10 cellular contexts compared by ENCODE assay signal in genomic region chr14:104115691-104116543, GRCh38. TPM values are rescaled to one million over a fixed set of nuclear protein-coding genes. Genes with fewer than 3 reads are reported as not detected.
DNase-seq lines count a peak whose midpoint lies in the region; ATAC-seq, FAIRE-seq and TF ChIP-seq lines count a peak whose summit lies in the region.
"Had no signal": no experiment of that assay in that cellular context is flagged by ENCODE, and none has a peak within 500 bp of the region (broad histone marks: within the 10 kb centered on the region; RNA-seq: fewer than 3 reads in every experiment).

No MANE protein-coding gene starts in this region.

- TF ChIP-seq CTCF in SK-N-SH (IDR thresholded peaks at IDR 0.05) (no peak), bronchial epithelial cell (IDR thresholded peaks at IDR 0.05; ENCODE audit: insufficient read depth, low read length, severe bottlenecking) (peak; percentile 15)

- ATAC-seq in SK-N-SH treated with all-trans-retinoic acid at 6 μM for 48 hours = no peak
- ATAC-seq in left colon = peak; percentile 28
- ATAC-seq in HG03460 (IDR thresholded peaks at IDR 0.05; ENCODE audit: unreplicated experiment) = no peak

- TF ChIP-seq EP300 in SK-N-SH (IDR thresholded peaks at IDR 0.05; ENCODE audit: borderline replicate concordance in 1 of 2, low read depth in 1 of 2, low read length in 1 of 2) = no peak

- CTCF ChIA-PET in SK-N-SH (lab: Yijun Ruan, JAX) = interaction anchor here (0.7 to 1.8 kb wide), 3 partner anchors 14 to 29 kb away, joined by 3 to 6 read pairs (median 3); no protein-coding TSS in a partner anchor

- H3K4me3 Mint-ChIP-seq in stimulated activated naive CD8-positive, alpha-beta T cell treated with anti-CD3 and anti-CD28 coated beads, Interleukin-15, Interleukin-2, amounts not matched to agents 100 ng/mL and 50 ng/mL, for 24 hours = peak overlapping the region; percentile 23

- H3K9me3 ChIP-seq in SK-N-SH = no peaks in the 10 kb centered on the region

- H3K36me3 ChIP-seq in SK-N-SH (replicated peaks in 1 of 2; ENCODE audit: control insufficient read depth in 1 of 2, insufficient read depth in 2 of 2, low read length in 1 of 2) = no peaks in the 10 kb centered on the region
- no peaks in the 10 kb centered on the region for H3K36me3 ChIP-seq in bronchial epithelial cell (ENCODE audit: control insufficient read depth, insufficient read depth, low read length)

- no peak overlapping the region for H2AFZ ChIP-seq in SK-N-SH (ENCODE audit: low read depth)

- no peak overlapping the region for H3K4me3 ChIP-seq in SK-N-SH (ENCODE audit: low read depth in 2 of 2, low read length in 1 of 2)
- peak overlapping the region; percentile 61 for H3K4me3 ChIP-seq in bronchial epithelial cell (ENCODE audit: low read depth, low read length)

- H3K9me2 ChIP-seq in SK-N-SH = no peaks in the 10 kb centered on the region

- 84% methylated on average over 5 of the region's 20 CpGs for WGBS in SK-N-SH (ENCODE audit: low lambda C conversion rate)

- H3K27me3 ChIP-seq in SK-N-SH (ENCODE audit: insufficient read depth) = no peaks in the 10 kb centered on the region
- H3K27me3 ChIP-seq in bronchial epithelial cell (ENCODE audit: control insufficient read depth, insufficient read depth, low read length) = peaks cover 1% of the 10 kb centered on the region

- H4K20me1 ChIP-seq in SK-N-SH (ENCODE audit: insufficient read depth) = no peaks in the 10 kb centered on the region

- intact Hi-C loops in left colon (cut with DNase I, micrococcal nuclease) = no loop called here

- no peak overlapping the region for H3K27ac ChIP-seq in SK-N-SH (ENCODE audit: low read depth in 2 of 2, low read length in 1 of 2)

- no peak overlapping the region for H3K9ac ChIP-seq in SK-N-SH

- H3K79me2 ChIP-seq in SK-N-SH (ENCODE audit: insufficient read depth) = no peaks in the 10 kb centered on the region

- no peak overlapping the region for H3K27ac Mint-ChIP-seq in stimulated activated naive CD8-positive, alpha-beta T cell treated with anti-CD3 and anti-CD28 coated beads, Interleukin-15, Interleukin-2, amounts not matched to agents 100 ng/mL and 50 ng/mL, for 24 hours

- H3K4me1 ChIP-seq in SK-N-SH (ENCODE audit: control insufficient read depth in 1 of 2, insufficient read depth in 2 of 2, low read depth in 1 of 2, low read length in 1 of 2) = peaks cover 0 to 2% of the 10 kb centered on the region in 2 experiments; a peak in 1 of 4 replicates

- no peak for FAIRE-seq in bronchial epithelial cell (lab: Jason Lieb, UNC)

- peak; percentile 27 for DNase-seq in SK-N-SH
- DNase-seq in bronchial epithelial cell (ENCODE audit: low read depth) = peak; percentile 51
- DNase-seq in left colon = peak; percentile 44 to 56
- DNase-seq in DMS153 (lab: John Stamatoyannopoulos, UW) = no peak
- no peak for DNase-seq in NCI-H345 (lab: John Stamatoyannopoulos, UW)
- DNase-seq: central memory CD4-positive, alpha-beta T cell had no signal

- H3K27me3 Mint-ChIP-seq in stimulated activated naive CD8-positive, alpha-beta T cell treated with anti-CD3 and anti-CD28 coated beads, Interleukin-15, Interleukin-2, amounts not matched to agents 100 ng/mL and 50 ng/mL, for 24 hours = peaks cover 33% of the 10 kb centered on the region

- H3F3A ChIP-seq in SK-N-SH (replicated peaks; ENCODE audit: insufficient read depth) = no peaks in the 10 kb centered on the region

- no peak for TF ChIP-seq RAD21 in SK-N-SH (IDR thresholded peaks at IDR 0.05; ENCODE audit: low read length)

- no peak overlapping the region for H3K4me2 ChIP-seq in SK-N-SH

- no peaks in the 10 kb centered on the region for H3K4me1 Mint-ChIP-seq in stimulated activated naive CD8-positive, alpha-beta T cell treated with anti-CD3 and anti-CD28 coated beads, Interleukin-15, Interleukin-2, amounts not matched to agents 100 ng/mL and 50 ng/mL, for 24 hours (ENCODE audit: low read depth)

- no peaks in the 10 kb centered on the region for H3K9me3 Mint-ChIP-seq in stimulated activated naive CD8-positive, alpha-beta T cell treated with anti-CD3 and anti-CD28 coated beads, Interleukin-15, Interleukin-2, amounts not matched to agents 100 ng/mL and 50 ng/mL, for 24 hours

- POLR2A ChIA-PET in SK-N-SH (lab: Yijun Ruan, JAX) = interaction anchor here (1.0 kb wide), 1 partner anchor 450 kb away, joined by 3 read pairs; no protein-coding TSS in a partner anchor

- no peaks in the 10 kb centered on the region for H3K36me3 Mint-ChIP-seq in stimulated activated naive CD8-positive, alpha-beta T cell treated with anti-CD3 and anti-CD28 coated beads, Interleukin-15, Interleukin-2, amounts not matched to agents 100 ng/mL and 50 ng/mL, for 24 hours (ENCODE audit: low read depth)

TF ChIP-seq in SK-N-SH, 30 proteins besides CTCF, POLR2A, EP300 and RAD21 (continues in another document):
- TF ChIP-seq IRF3 (IDR thresholded peaks at IDR 0.05; ENCODE audit: low read depth, low read length) = no peak

TF ChIP-seq in SK-N-SH treated with all-trans-retinoic acid at 6 μM for 48 hours, 23 proteins besides CTCF, POLR2A, EP300 and RAD21 (continues in another document):
- TF ChIP-seq GLIS3 (CRISPR knock-in tag; IDR thresholded peaks at IDR 0.05) (no peak), PATZ1 (CRISPR knock-in tag; IDR thresholded peaks at IDR 0.05; ENCODE audit: borderline replicate concordance) (no peak), ZNF70 (CRISPR knock-in tag; IDR thresholded peaks at IDR 0.05) (no peak), POU6F1 (CRISPR knock-in tag; IDR thresholded peaks at IDR 0.05; ENCODE audit: borderline replicate concordance, low read depth) (no peak), ZFP30 (CRISPR knock-in tag; IDR thresholded peaks at IDR 0.05) (no peak), TCF4 (CRISPR knock-in tag; IDR thresholded peaks at IDR 0.05; ENCODE audit: borderline replicate concordance) (no peak), BACH2 (CRISPR knock-in tag; IDR thresholded peaks at IDR 0.05; ENCODE audit: borderline replicate concordance) (no peak)
- TF ChIP-seq, protein P1, sequence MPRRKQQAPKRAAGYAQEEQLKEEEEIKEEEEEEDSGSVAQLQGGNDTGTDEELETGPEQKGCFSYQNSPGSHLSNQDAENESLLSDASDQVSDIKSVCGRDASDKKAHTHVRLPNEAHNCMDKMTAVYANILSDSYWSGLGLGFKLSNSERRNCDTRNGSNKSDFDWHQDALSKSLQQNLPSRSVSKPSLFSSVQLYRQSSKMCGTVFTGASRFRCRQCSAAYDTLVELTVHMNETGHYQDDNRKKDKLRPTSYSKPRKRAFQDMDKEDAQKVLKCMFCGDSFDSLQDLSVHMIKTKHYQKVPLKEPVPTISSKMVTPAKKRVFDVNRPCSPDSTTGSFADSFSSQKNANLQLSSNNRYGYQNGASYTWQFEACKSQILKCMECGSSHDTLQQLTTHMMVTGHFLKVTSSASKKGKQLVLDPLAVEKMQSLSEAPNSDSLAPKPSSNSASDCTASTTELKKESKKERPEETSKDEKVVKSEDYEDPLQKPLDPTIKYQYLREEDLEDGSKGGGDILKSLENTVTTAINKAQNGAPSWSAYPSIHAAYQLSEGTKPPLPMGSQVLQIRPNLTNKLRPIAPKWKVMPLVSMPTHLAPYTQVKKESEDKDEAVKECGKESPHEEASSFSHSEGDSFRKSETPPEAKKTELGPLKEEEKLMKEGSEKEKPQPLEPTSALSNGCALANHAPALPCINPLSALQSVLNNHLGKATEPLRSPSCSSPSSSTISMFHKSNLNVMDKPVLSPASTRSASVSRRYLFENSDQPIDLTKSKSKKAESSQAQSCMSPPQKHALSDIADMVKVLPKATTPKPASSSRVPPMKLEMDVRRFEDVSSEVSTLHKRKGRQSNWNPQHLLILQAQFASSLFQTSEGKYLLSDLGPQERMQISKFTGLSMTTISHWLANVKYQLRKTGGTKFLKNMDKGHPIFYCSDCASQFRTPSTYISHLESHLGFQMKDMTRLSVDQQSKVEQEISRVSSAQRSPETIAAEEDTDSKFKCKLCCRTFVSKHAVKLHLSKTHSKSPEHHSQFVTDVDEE (CRISPR knock-in tag; IDR thresholded peaks at IDR 0.05) = no peak

RNA-seq across cellular contexts. Expression of gene KIF26A, which starts 22.5 kb away (rescaled TPM):
- 1.4 and 1.7 TPM in 2 replicates for polyA plus RNA-seq in SK-N-SH (2012; rRNA removed)
- polyA plus RNA-seq in SK-N-SH (2012; cell fraction: cytosol; rRNA removed) = 0.79 and 1.5 TPM in 2 replicates
- 2.1 and 4.0 TPM in 2 replicates for polyA plus RNA-seq in SK-N-SH (2012; cell fraction: nucleus; rRNA removed)
- 0.26 and 1.0 TPM in 2 replicates for total RNA-seq in bronchial epithelial cell
- 1 to 10 TPM; 5.7 to 5.8 TPM for total RNA-seq in left colon

RNA-seq across cellular contexts. Expression of gene ASPG, which starts 30.4 kb away (rescaled TPM):
- polyA plus RNA-seq in SK-N-SH (2012; rRNA removed) = not detected in 2 replicates
- polyA plus RNA-seq in SK-N-SH (2012; cell fraction: cytosol; rRNA removed) = not detected in 2 replicates
- polyA plus RNA-seq in SK-N-SH (2012; cell fraction: nucleus; rRNA removed) = 0.01 TPM in 1 of 2 replicates, not detected in the other
- total RNA-seq in bronchial epithelial cell (0.53 and 6.9 TPM in 2 replicates), left colon (10 to 100 TPM in 1 of 2 donors, 1 to 10 TPM in 1; 9.4 to 60.8 TPM)
- total RNA-seq: pulmonary artery endothelial cell had no signal

Comparison
In these comparisons a context has a peak if more than half of its experiments do, and no peak if none do; other contexts are left out.
1. DNase-seq: peak in SK-N-SH (single experiment), bronchial epithelial cell (single experiment) and left colon (2 of 2); none in DMS153 (single experiment) and NCI-H345 (single experiment).